ENCODE assay signal across 8 cellular contexts in genomic region chr1:160261526-160261877, GRCh38. TPM values are rescaled to one million over a fixed set of nuclear protein-coding genes. Genes with fewer than 3 reads are reported as not detected.
DNase-seq lines count a peak whose midpoint lies in the region; ATAC-seq and TF ChIP-seq lines count a peak whose summit lies in the region.

No MANE protein-coding gene starts in this region.

- DNase-seq in Kasumi-1 (lab: John Stamatoyannopoulos, UW): peak; percentile 56 to 65
- DNase-seq in T-helper 17 cell: peak; percentile 31 to 64 (median 60)
- DNase-seq in astrocyte of the spinal cord (ENCODE audit: low read depth, low spot score): peak; percentile 85
- peak; percentile 24 for DNase-seq in iPS-NIHi11 (ENCODE audit: low spot score)
- DNase-seq in stimulated activated CD4-positive, alpha-beta T cell treated with anti-CD3 and anti-CD28 coated beads, Interleukin-15, amount 100 ng/mL, for 1 hour (ENCODE audit: low read depth in 1 of 2, low spot score in 1 of 2): peak; percentile 31 to 42

- H3K9me3 ChIP-seq in BLaER1 (no peaks in the 10 kb centered on the region), T-helper 17 cell (ENCODE audit: control insufficient read depth, low read length, poor library complexity, severe bottlenecking) (no peaks in the 10 kb centered on the region)

- H3K36me3 ChIP-seq in BLaER1: peaks cover 20% of the 10 kb centered on the region

- H3K4me2 ChIP-seq in BLaER1: peak overlapping the region; percentile 82

- peaks cover 37% of the 10 kb centered on the region for H3K4me1 Mint-ChIP-seq in T-helper 17 cell

- peak overlapping the region; percentile 100 for H3K27ac Mint-ChIP-seq in T-helper 17 cell

- in situ Hi-C loops in astrocyte of the spinal cord (cut with HindIII; ENCODE audit: low sequenced_read_pairs): no loop called here

- H4K20me1 ChIP-seq in BLaER1: peaks cover 20% of the 10 kb centered on the region

- peak overlapping the region; percentile 97 for H3K27ac ChIP-seq in BLaER1

- ATAC-seq in GM19463 (IDR thresholded peaks at IDR 0.05; ENCODE audit: unreplicated experiment) (peak; percentile 21), T-helper 17 cell (peak; percentile 71), GM19452 (IDR thresholded peaks at IDR 0.05; ENCODE audit: unreplicated experiment) (no peak)

- peak overlapping the region; percentile 98 for H3K9ac ChIP-seq in BLaER1

- H3K27me3 Mint-ChIP-seq in T-helper 17 cell: no peaks in the 10 kb centered on the region

- peaks cover 53% of the 10 kb centered on the region for H3K4me1 ChIP-seq in BLaER1

- TF ChIP-seq CTCF in astrocyte of the spinal cord (IDR thresholded peaks at IDR 0.05; ENCODE audit: low read depth, low read length): no peak

- no peaks in the 10 kb centered on the region for H3K27me3 ChIP-seq in BLaER1

- H3K36me3 Mint-ChIP-seq in T-helper 17 cell (ENCODE audit: low read depth): peaks cover 6% of the 10 kb centered on the region

- peak overlapping the region; percentile 93 for H3K4me3 ChIP-seq in BLaER1
- H3K4me3 ChIP-seq in astrocyte of the spinal cord (ENCODE audit: low read depth, low read length): peak overlapping the region; percentile 100

- H3K4me3 Mint-ChIP-seq in T-helper 17 cell: peak overlapping the region; percentile 99

RNA-seq across cellular contexts. Expression of gene DCAF8, which starts 0.8 kb away (rescaled TPM):
- total RNA-seq in T-helper 17 cell: 100 to 1,000 TPM; 167 to 178 TPM

RNA-seq across cellular contexts. Expression of gene PEX19, which starts 23.4 kb away (rescaled TPM):
- 10 to 100 TPM; 28.9 to 34.7 TPM for total RNA-seq in T-helper 17 cell

RNA-seq across cellular contexts. Expression of gene PEA15, which starts 56.3 kb away (rescaled TPM):
- total RNA-seq in T-helper 17 cell: 10 to 100 TPM; 19.6 to 21.6 TPM

Comparison
In these comparisons a context has a peak if more than half of its experiments do, and no peak if none do; other contexts are left out.
1. DNase-seq: peak in every context shown above with its lines; median percentile 85 in astrocyte of the spinal cord; 60 in Kasumi-1; 60 in T-helper 17 cell; 36 in stimulated activated CD4-positive, alpha-beta T cell treated with anti-CD3 and anti-CD28 coated beads, Interleukin-15, amount 100 ng/mL, for 1 hour; 24 in iPS-NIHi11.